ENCODE assay signal across 21 cellular contexts in genomic region chr2:63326473-63326872, GRCh38.
DNase-seq lines count a peak whose midpoint lies in the region; ATAC-seq, FAIRE-seq and TF ChIP-seq lines count a peak whose summit lies in the region.
"Had no signal": no experiment of that assay in that cellular context is flagged by ENCODE, and none has a peak within 500 bp of the region (broad histone marks: within the 10 kb centered on the region; RNA-seq: fewer than 3 reads in every experiment).

No MANE protein-coding gene starts in this region.

- no TSS peak for BruUV-seq in HepG2 (replicated peaks; lab: Mats Ljungman, UMichigan)

- no peaks in the 10 kb centered on the region for H3K79me2 ChIP-seq in HepG2 (ENCODE audit: insufficient read depth, low read length)

- no peak for FAIRE-seq in HepG2 (lab: Jason Lieb, UNC)
- FAIRE-seq: A549, D721Med, G401.6, GM12891, GM19239 had no signal

- no peak for DNase-seq in HepG2 (ENCODE audit: low spot score)
- no peak for DNase-seq in right lobe of liver
- DNase-seq in endodermal cell, result no peak
- no peak for DNase-seq in left colon
- DNase-seq in activated naive CD4-positive, alpha-beta T cell treated with anti-CD3 and anti-CD28 coated beads, Interleukin-2, amount 50 U/mL, for 72 hours (ENCODE audit: low spot score in 2 of 2), result no peak
- DNase-seq: AML-193; Caco-2; Calu3; CD4-positive, alpha-beta T cell; CD8-positive, alpha-beta T cell; DMS79 treated with DMSO at 0.1 percent for 48 hours; GF-D8 had no signal

- H3K4me1 Mint-ChIP-seq in endodermal cell, result peaks cover 41% of the 10 kb centered on the region
- H3K4me1 Mint-ChIP-seq: B cell had no signal

- H3K9ac ChIP-seq in HepG2 (ENCODE audit: insufficient read depth, low read depth, low read length) (no peak overlapping the region), endodermal cell (ENCODE audit: extremely low read depth, low read length, poor library complexity, severe bottlenecking) (no peak overlapping the region)
- H3K9ac ChIP-seq: BLaER1 treated with 17β-estradiol and CSF1 and Interleukin-3, amounts not matched to agents 10 nM and 100 nM had no signal

- no peak overlapping the region for H3K4me3 Mint-ChIP-seq in endodermal cell
- H3K4me3 Mint-ChIP-seq: B cell; CD4-positive, alpha-beta T cell; CD8-positive, alpha-beta T cell had no signal

- H4K20me1 ChIP-seq in HepG2 (ENCODE audit: insufficient read depth, low read length), result no peaks in the 10 kb centered on the region
- H4K20me1 ChIP-seq: BLaER1 treated with 17β-estradiol and CSF1 and Interleukin-3, amounts not matched to agents 10 nM and 100 nM had no signal

- no peak for TF ChIP-seq EP300 in HepG2 (IDR thresholded peaks at IDR 0.05; ENCODE audit: low read depth in 2 of 2, low read length in 2 of 2)
- TF ChIP-seq EP300 in HepG2 (CRISPR knock-in tag; IDR thresholded peaks at IDR 0.05; ENCODE audit: borderline replicate concordance), result no peak

- H3K27ac Mint-ChIP-seq in endodermal cell, result peak overlapping the region; percentile 8
- H3K27ac Mint-ChIP-seq in activated naive CD4-positive, alpha-beta T cell treated with anti-CD3 and anti-CD28 coated beads, Interleukin-2, amount 50 U/mL, for 72 hours, result no peak overlapping the region
- H3K27ac Mint-ChIP-seq: B cell; CD4-positive, alpha-beta T cell; CD8-positive, alpha-beta T cell had no signal

- WGBS in HepG2 (ENCODE audit: low lambda C conversion rate), result 63% methylated on average over 1 of the region's 1 CpG
- WGBS in right lobe of liver (ENCODE audit: insufficient coverage, low coverage, low lambda C conversion rate, missing lambda C conversion rate), result 83% methylated on average over 1 of the region's 1 CpG
- 64% methylated on average over 1 of the region's 1 CpG; no CpG with 5 or more reads in 1 of the 2 experiments for WGBS in endodermal cell (ENCODE audit: insufficient coverage in 1 of 2, insufficient read length in 1 of 2), 2 experiments

- H3K9me3 Mint-ChIP-seq in endodermal cell, result peaks cover 61% of the 10 kb centered on the region
- H3K9me3 Mint-ChIP-seq in activated naive CD4-positive, alpha-beta T cell treated with anti-CD3 and anti-CD28 coated beads, Interleukin-2, amount 50 U/mL, for 72 hours, result peaks cover 15 to 19% of the 10 kb centered on the region in 2 donors

- H3K27ac ChIP-seq in HepG2 (ENCODE audit: extremely low read length, insufficient read depth, low read length) (no peak overlapping the region), right lobe of liver (no peak overlapping the region), endodermal cell (ENCODE audit: low read depth, low read length) (no peak overlapping the region)
- H3K27ac ChIP-seq: 22Rv1; A549; BLaER1 treated with 17β-estradiol and CSF1 and Interleukin-3, amounts not matched to agents 10 nM and 100 nM; C4-2B had no signal

- H3K4me2 ChIP-seq in HepG2 (ENCODE audit: low read depth, low read length), result no peak overlapping the region
- H3K4me2 ChIP-seq: A549; BLaER1 treated with 17β-estradiol and CSF1 and Interleukin-3, amounts not matched to agents 10 nM and 100 nM had no signal

- H3K36me3 Mint-ChIP-seq in endodermal cell (ENCODE audit: low read depth), result peaks cover 38% of the 10 kb centered on the region
- peaks cover 35 to 39% of the 10 kb centered on the region in 2 donors for H3K36me3 Mint-ChIP-seq in activated naive CD4-positive, alpha-beta T cell treated with anti-CD3 and anti-CD28 coated beads, Interleukin-2, amount 50 U/mL, for 72 hours

- ATAC-seq in HepG2 (no peak), right lobe of liver (no peak), left colon (no peak)
- ATAC-seq in activated naive CD4-positive, alpha-beta T cell treated with anti-CD3 and anti-CD28 coated beads, Interleukin-2, amount 50 U/mL, for 72 hours, result no peak
- ATAC-seq: A549; CD8-positive, alpha-beta T cell had no signal

- POLR2A ChIA-PET in HepG2 (lab: Yijun Ruan, JAX), result no interaction called here

- no peak for TF ChIP-seq RAD21 in HepG2 (CRISPR knock-in tag; IDR thresholded peaks at IDR 0.05)

- CTCF ChIA-PET in HepG2 (lab: Yijun Ruan, JAX; ENCODE audit: low intra/inter-chr PET ratio, low total read pairs), result no interaction called here

- TF ChIP-seq POLR2A in HepG2 (IDR thresholded peaks at IDR 0.05; ENCODE audit: insufficient read depth in 1 of 2, low read depth in 2 of 2, low read length in 2 of 2), result no peak
- TF ChIP-seq POLR2A in right lobe of liver (IDR thresholded peaks at IDR 0.05), result no peak

- peaks cover 47% of the 10 kb centered on the region for H3K27me3 Mint-ChIP-seq in endodermal cell (ENCODE audit: insufficient read depth)
- H3K27me3 Mint-ChIP-seq: B cell; CD4-positive, alpha-beta T cell had no signal

- no peak overlapping the region for H2AFZ ChIP-seq in HepG2 (ENCODE audit: low read length)

- H3K36me3 ChIP-seq in HepG2 (replicated peaks in 1 of 2; ENCODE audit: control insufficient read depth in 1 of 2, insufficient read depth in 2 of 2, low read length in 2 of 2), result no peaks in the 10 kb centered on the region
- H3K36me3 ChIP-seq in right lobe of liver, result no peaks in the 10 kb centered on the region
- no peaks in the 10 kb centered on the region for H3K36me3 ChIP-seq in endodermal cell (ENCODE audit: control insufficient read depth, insufficient read depth, low read length)
- H3K36me3 ChIP-seq: BLaER1 treated with 17β-estradiol and CSF1 and Interleukin-3, amounts not matched to agents 10 nM and 100 nM had no signal

- peaks cover 10% of the 10 kb centered on the region; the same call in 1 of the 2 replicates for H3K4me1 ChIP-seq in HepG2 (ENCODE audit: insufficient read depth, low read length)
- no peaks in the 10 kb centered on the region for H3K4me1 ChIP-seq in right lobe of liver
- H3K4me1 ChIP-seq in endodermal cell (ENCODE audit: control insufficient read depth, insufficient read depth, low read length), result peaks cover 3% of the 10 kb centered on the region
- H3K4me1 ChIP-seq: A549; BLaER1 treated with 17β-estradiol and CSF1 and Interleukin-3, amounts not matched to agents 10 nM and 100 nM; Caco-2 had no signal

- in situ Hi-C loops in HepG2 (cut with HindIII; ENCODE audit: extremely low pct_ligation_motif_present, low pct_unique_long_range_greater_than_20kb), result no loop called here

- no peak overlapping the region for H3K4me3 ChIP-seq in HepG2 (replicated peaks in 1 of 3; ENCODE audit: insufficient read depth in 1 of 3, low read depth in 2 of 3, low read length in 3 of 3)
- no peak overlapping the region for H3K4me3 ChIP-seq in right lobe of liver
- no peak overlapping the region for H3K4me3 ChIP-seq in endodermal cell (ENCODE audit: low read length)
- H3K4me3 ChIP-seq: A549; BLaER1 treated with 17β-estradiol and CSF1 and Interleukin-3, amounts not matched to agents 10 nM and 100 nM had no signal

- intact Hi-C loops in HepG2 (cut with micrococcal nuclease; ENCODE audit: unreplicated experiment) (no loop called here), right lobe of liver (cut with DNase I) (no loop called here), left colon (cut with DNase I, micrococcal nuclease) (no loop called here)

- H3K9me3 ChIP-seq in HepG2 (ENCODE audit: low read length) (no peaks in the 10 kb centered on the region), right lobe of liver (no peaks in the 10 kb centered on the region), endodermal cell (ENCODE audit: control insufficient read depth, low read length) (peaks cover 24% of the 10 kb centered on the region)
- H3K9me3 ChIP-seq: A549, Caco-2 had no signal

- no peaks in the 10 kb centered on the region for H3K27me3 ChIP-seq in HepG2 (ENCODE audit: control insufficient read depth in 1 of 2, insufficient read depth in 2 of 2, low read length in 2 of 2)
- H3K27me3 ChIP-seq in right lobe of liver, result no peaks in the 10 kb centered on the region
- H3K27me3 ChIP-seq in endodermal cell (ENCODE audit: control insufficient read depth, insufficient read depth, low read length, poor library complexity, severe bottlenecking), result no peaks in the 10 kb centered on the region
- H3K27me3 ChIP-seq: BLaER1 treated with 17β-estradiol and CSF1 and Interleukin-3, amounts not matched to agents 10 nM and 100 nM had no signal

- TF ChIP-seq CTCF in HepG2 (CRISPR knock-in tag; IDR thresholded peaks at IDR 0.05) (no peak), right lobe of liver (IDR thresholded peaks at IDR 0.05) (no peak), endodermal cell (conservative IDR thresholded peaks at IDR 0.05) (no peak)

TF ChIP-seq in HepG2, 621 proteins besides CTCF, POLR2A, EP300 and RAD21 (continues in another document):
- TF ChIP-seq NCOA5 (CRISPR knock-in tag; IDR thresholded peaks at IDR 0.05) (no peak), ATF7 (IDR thresholded peaks at IDR 0.05) (0 out of 2 replicates have a peak, but pooled peaks have one; percentile 4), ATF7 (CRISPR knock-in tag; IDR thresholded peaks at IDR 0.05) (no peak), ZNF501 (CRISPR knock-in tag; IDR thresholded peaks at IDR 0.05) (no peak), ZNF432 (CRISPR knock-in tag; IDR thresholded peaks at IDR 0.05; ENCODE audit: borderline replicate concordance) (no peak), MTA3 (CRISPR knock-in tag; IDR thresholded peaks at IDR 0.05) (no peak), ELF3 (CRISPR knock-in tag; IDR thresholded peaks at IDR 0.05) (no peak), MAZ (IDR thresholded peaks at IDR 0.05; ENCODE audit: borderline replicate concordance, low read depth, low read length) (no peak), MAZ (CRISPR knock-in tag; IDR thresholded peaks at IDR 0.05; ENCODE audit: low read depth) (no peak), RARA (CRISPR knock-in tag; IDR thresholded peaks at IDR 0.05) (no peak), ZNF382 (CRISPR knock-in tag; IDR thresholded peaks at IDR 0.05; ENCODE audit: borderline replicate concordance) (no peak), JARID2 (CRISPR knock-in tag; IDR thresholded peaks at IDR 0.05; ENCODE audit: insufficient replicate concordance) (no peak), PRMT3 (CRISPR knock-in tag; IDR thresholded peaks at IDR 0.05; ENCODE audit: borderline replicate concordance, low read depth) (no peak), SYNCRIP (IDR thresholded peaks at IDR 0.05; ENCODE audit: insufficient read depth, low read depth, low read length) (no peak), ELF4 (CRISPR knock-in tag; IDR thresholded peaks at IDR 0.05; ENCODE audit: borderline replicate concordance) (no peak), KMT2B (CRISPR knock-in tag; IDR thresholded peaks at IDR 0.05) (no peak), ZNF616 (CRISPR knock-in tag; IDR thresholded peaks at IDR 0.05; ENCODE audit: low read depth) (no peak), CCAR2 (optimal IDR thresholded peaks at IDR 0.05; ENCODE audit: low read depth, low read length) (no peak), SUZ12 (IDR thresholded peaks at IDR 0.05; ENCODE audit: low read depth, low read length) (no peak)
- TF ChIP-seq, protein P1, sequence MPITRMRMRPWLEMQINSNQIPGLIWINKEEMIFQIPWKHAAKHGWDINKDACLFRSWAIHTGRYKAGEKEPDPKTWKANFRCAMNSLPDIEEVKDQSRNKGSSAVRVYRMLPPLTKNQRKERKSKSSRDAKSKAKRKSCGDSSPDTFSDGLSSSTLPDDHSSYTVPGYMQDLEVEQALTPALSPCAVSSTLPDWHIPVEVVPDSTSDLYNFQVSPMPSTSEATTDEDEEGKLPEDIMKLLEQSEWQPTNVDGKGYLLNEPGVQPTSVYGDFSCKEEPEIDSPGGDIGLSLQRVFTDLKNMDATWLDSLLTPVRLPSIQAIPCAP (CRISPR knock-in tag; IDR thresholded peaks at IDR 0.05; ENCODE audit: low read depth), result no peak
